ENCODE assay signal across 19 cellular contexts in the genomic region with DNA sequence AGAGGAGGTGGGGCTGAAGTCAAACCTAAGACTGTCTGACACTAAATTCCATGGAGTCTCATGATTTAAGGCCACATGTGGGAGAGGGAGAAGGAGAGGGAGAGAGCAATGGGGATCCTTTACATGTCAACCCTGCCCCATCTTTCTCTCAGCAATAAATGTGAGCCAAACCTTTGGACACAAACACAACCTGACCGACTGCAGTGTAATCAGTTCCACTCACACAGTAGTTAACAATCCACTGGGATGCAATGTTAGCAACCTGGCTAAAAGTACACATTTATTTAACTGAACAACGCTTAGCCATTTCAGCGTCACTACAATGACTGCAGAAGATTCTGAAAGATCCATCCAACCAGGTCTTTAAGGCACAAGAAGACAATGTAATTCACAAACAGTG.
DNase-seq lines count a peak whose midpoint lies in the region; ATAC-seq, FAIRE-seq and TF ChIP-seq lines count a peak whose summit lies in the region.
"Had no signal": no experiment of that assay in that cellular context is flagged by ENCODE, and none has a peak within 500 bp of the region (broad histone marks: within the 10 kb centered on the region; RNA-seq: fewer than 3 reads in every experiment).

No MANE protein-coding gene starts in this region.

- H3K27me3 Mint-ChIP-seq in type B pancreatic cell: peaks cover 12% of the 10 kb centered on the region

- no peak for TF ChIP-seq POLR2A in H54 (IDR thresholded peaks at IDR 0.05; ENCODE audit: low read depth, low read length)

- H3K27ac ChIP-seq in angular gyrus (ENCODE audit: low read depth, low read length): peak overlapping the region; percentile 2
- H3K27ac ChIP-seq: C4-2B had no signal

- FAIRE-seq in H54 (lab: Jason Lieb, UNC): peak; percentile 33
- FAIRE-seq: D721Med, GM19239, H1 had no signal

- H3K9me3 Mint-ChIP-seq in type B pancreatic cell: no peaks in the 10 kb centered on the region
- H3K9me3 Mint-ChIP-seq: HFFc6 had no signal

- no peak for DNase-seq in H54 (ENCODE audit: insufficient read length, low spot score)
- DNase-seq in left kidney (ENCODE audit: low read depth, low spot score): peak; percentile 67
- DNase-seq in type B pancreatic cell (ENCODE audit: extremely low spot score, unreplicated experiment): no peak
- no peak for DNase-seq in GDM1 (lab: John Stamatoyannopoulos, UW)
- no peak for DNase-seq in omental fat pad (ENCODE audit: low spot score)
- DNase-seq in occipital lobe (lab: John Stamatoyannopoulos, UW): no peak
- DNase-seq: BE2C; CD4-positive, alpha-beta memory T cell; COR-L47; DMS153; DMS79 treated with DMSO at 0.1 percent for 48 hours; EL; HCEC 1CT; HFFc6 had no signal

- no peaks in the 10 kb centered on the region for H3K36me3 Mint-ChIP-seq in type B pancreatic cell
- H3K36me3 Mint-ChIP-seq: CD4-positive, alpha-beta memory T cell had no signal

- no peak for ATAC-seq in omental fat pad (ENCODE audit: low FRiP score)

- H3K4me1 Mint-ChIP-seq in type B pancreatic cell (ENCODE audit: unreplicated experiment): peaks cover 22% of the 10 kb centered on the region
- H3K4me1 Mint-ChIP-seq: CD4-positive, alpha-beta memory T cell had no signal

- TF ChIP-seq CTCF in type B pancreatic cell (conservative IDR thresholded peaks at IDR 0.05) (no peak), omental fat pad (IDR thresholded peaks at IDR 0.05) (no peak)

- peak overlapping the region; percentile 5 for H3K27ac Mint-ChIP-seq in type B pancreatic cell
- H3K27ac Mint-ChIP-seq: CD4-positive, alpha-beta memory T cell; HFFc6 had no signal

- H3K4me3 Mint-ChIP-seq in type B pancreatic cell: no peak overlapping the region
- H3K4me3 Mint-ChIP-seq: CD4-positive, alpha-beta memory T cell; HFFc6 had no signal
